In genomic region chr15:93037341-93038063, GRCh38 we compare ENCODE assay signal across 8 cellular contexts. TPM values are rescaled to one million over a fixed set of nuclear protein-coding genes. Genes with fewer than 3 reads are reported as not detected.
A peak's percentile ranks its signal among the peaks of the same experiment; 100 is the strongest.
DNase-seq lines count a peak whose midpoint lies in the region; ATAC-seq and TF ChIP-seq lines count a peak whose summit lies in the region.

No MANE protein-coding gene starts in this region.

- POLR2A ChIA-PET in activated CD8-positive, alpha-beta T cell treated with anti-CD3 and anti-CD28 coated beads, Interleukin-2, amount 10 ng/mL, durations not matched to agents 7 days and 5 days (lab: Charles Lee): no interaction called here

- H3K9me3 ChIP-seq in cardiac muscle cell (ENCODE audit: low read depth) (no peaks in the 10 kb centered on the region), spleen (no peaks in the 10 kb centered on the region)

- WGBS in spleen, 5 donors: 59 to 75% (median 63%) methylated on average over 16 to 17 of the region's 17 CpGs

- no peak for TF ChIP-seq CTCF in HL-60 (IDR thresholded peaks at IDR 0.05; ENCODE audit: insufficient read depth, low read length)
- peak; percentile 37 for TF ChIP-seq CTCF in cardiac muscle cell (IDR thresholded peaks at IDR 0.05; ENCODE audit: low read depth, low read length)
- TF ChIP-seq CTCF in spleen (IDR thresholded peaks at IDR 0.05 in 8 of 11, conservative IDR thresholded peaks at IDR 0.05 in 3 of 11): no peak

- H3K4me1 Mint-ChIP-seq in activated CD8-positive, alpha-beta T cell treated with anti-CD3 and anti-CD28 coated beads, Interleukin-2, amount 10 ng/mL, durations not matched to agents 7 days and 5 days (ENCODE audit: low read depth): peaks cover 2% of the 10 kb centered on the region

- H3K36me3 Mint-ChIP-seq in activated CD8-positive, alpha-beta T cell treated with anti-CD3 and anti-CD28 coated beads, Interleukin-2, amount 10 ng/mL, durations not matched to agents 7 days and 5 days (ENCODE audit: low read depth): no peaks in the 10 kb centered on the region

- H3K36me3 ChIP-seq in cardiac muscle cell (no peaks in the 10 kb centered on the region), spleen (no peaks in the 10 kb centered on the region)

- H3K4me3 Mint-ChIP-seq in activated CD8-positive, alpha-beta T cell treated with anti-CD3 and anti-CD28 coated beads, Interleukin-2, amount 10 ng/mL, durations not matched to agents 7 days and 5 days: no peak overlapping the region

- H3K4me3 ChIP-seq in HL-60 (replicated peaks; ENCODE audit: insufficient read depth, low read length) (no peak overlapping the region), cardiac muscle cell (no peak overlapping the region), spleen (no peak overlapping the region)

- no peak for TF ChIP-seq POLR2A in spleen (IDR thresholded peaks at IDR 0.05)

- H3K4me1 ChIP-seq in cardiac muscle cell (ENCODE audit: low read depth) (no peaks in the 10 kb centered on the region), spleen (peaks cover 0 to 39% (median 10%) of the 10 kb centered on the region in 6 donors)

- peaks cover 2% of the 10 kb centered on the region for H3K27me3 Mint-ChIP-seq in activated CD8-positive, alpha-beta T cell treated with anti-CD3 and anti-CD28 coated beads, Interleukin-2, amount 10 ng/mL, durations not matched to agents 7 days and 5 days (ENCODE audit: low read depth)

- intact Hi-C loops in spleen (cut with DNase I; ENCODE audit: low total_unique reads): loop anchor here (10.0 kb wide), 1 partner anchor 1087 kb away; no protein-coding TSS in a partner anchor

- ATAC-seq in activated CD8-positive, alpha-beta T cell treated with anti-CD3 and anti-CD28 coated beads, Interleukin-2, amount 10 ng/mL, durations not matched to agents 7 days and 5 days: no peak
- no peak for ATAC-seq in GM18907 (IDR thresholded peaks at IDR 0.05; ENCODE audit: unreplicated experiment)
- ATAC-seq in GM18520 (IDR thresholded peaks at IDR 0.05; ENCODE audit: unreplicated experiment): no peak

- CTCF ChIA-PET in activated CD8-positive, alpha-beta T cell treated with anti-CD3 and anti-CD28 coated beads, Interleukin-2, amount 10 ng/mL, durations not matched to agents 7 days and 5 days (lab: Charles Lee): interaction anchor here (0.7 to 1.6 kb wide), 4 partner anchors 8 to 1083 kb away, joined by 3 to 6 read pairs (median 4); no protein-coding TSS in a partner anchor

- H3K27ac ChIP-seq in HL-60 (replicated peaks) (peak overlapping the region; percentile 20), cardiac muscle cell (no peak overlapping the region), spleen (peak overlapping the region in 2 of 8 donors; percentile 45 to 75)

- H3K27ac Mint-ChIP-seq in activated CD8-positive, alpha-beta T cell treated with anti-CD3 and anti-CD28 coated beads, Interleukin-2, amount 10 ng/mL, durations not matched to agents 7 days and 5 days: no peak overlapping the region

- H3K27me3 ChIP-seq in HL-60 (ENCODE audit: insufficient read depth, poor library complexity, severe bottlenecking) (no peaks in the 10 kb centered on the region), cardiac muscle cell (no peaks in the 10 kb centered on the region), spleen (replicated peaks in 1 of 7) (peaks cover 0 to 9% (median 0%) of the 10 kb centered on the region in 7 donors)

- DNase-seq in HL-60 (ENCODE audit: low read depth in 1 of 2, low spot score in 1 of 2) (peak; percentile 47 to 85), SW480 (ENCODE audit: low spot score) (peak; percentile 69), cardiac muscle cell (ENCODE audit: low read depth in 1 of 2, low spot score in 1 of 2) (peak; percentile 25 to 55), spleen (peak; percentile 85), GDM1 (lab: John Stamatoyannopoulos, UW) (no peak)
- DNase-seq in activated CD8-positive, alpha-beta T cell treated with anti-CD3 and anti-CD28 coated beads, Interleukin-2, amount 10 ng/mL, durations not matched to agents 7 days and 5 days: no peak

- H3K9me3 Mint-ChIP-seq in activated CD8-positive, alpha-beta T cell treated with anti-CD3 and anti-CD28 coated beads, Interleukin-2, amount 10 ng/mL, durations not matched to agents 7 days and 5 days (ENCODE audit: insufficient read depth): no peaks in the 10 kb centered on the region

RNA-seq across cellular contexts. Expression of gene RGMA, which starts 51.5 kb away (rescaled TPM):
- total RNA-seq in cardiac muscle cell (3.4 and 4.8 TPM in 2 replicates), spleen (1 to 10 TPM in 5 of 7 donors, under 1 TPM in 2; 0.37 to 3.1 (median 1.1) TPM)
- polyA plus RNA-seq in cardiac muscle cell (1.0 and 2.3 TPM in 2 replicates), spleen (1 to 10 TPM in 2 of 3 donors, under 1 TPM in 1; 0.59 to 2.6 (median 2.0) TPM)
- not detected for total RNA-seq in activated CD8-positive, alpha-beta T cell treated with anti-CD3 and anti-CD28 coated beads, Interleukin-2, amount 10 ng/mL, durations not matched to agents 7 days and 5 days

Comparison
In these comparisons a context has a peak if more than half of its experiments do, and no peak if none do; other contexts are left out.
1. DNase-seq: peak in HL-60 (2 of 2), SW480 (single experiment), cardiac muscle cell (2 of 2) and spleen (single experiment); none in GDM1 (single experiment) and activated CD8-positive, alpha-beta T cell treated with anti-CD3 and anti-CD28 coated beads, Interleukin-2, amount 10 ng/mL, durations not matched to agents 7 days and 5 days (single experiment).